In the genomic region with DNA sequence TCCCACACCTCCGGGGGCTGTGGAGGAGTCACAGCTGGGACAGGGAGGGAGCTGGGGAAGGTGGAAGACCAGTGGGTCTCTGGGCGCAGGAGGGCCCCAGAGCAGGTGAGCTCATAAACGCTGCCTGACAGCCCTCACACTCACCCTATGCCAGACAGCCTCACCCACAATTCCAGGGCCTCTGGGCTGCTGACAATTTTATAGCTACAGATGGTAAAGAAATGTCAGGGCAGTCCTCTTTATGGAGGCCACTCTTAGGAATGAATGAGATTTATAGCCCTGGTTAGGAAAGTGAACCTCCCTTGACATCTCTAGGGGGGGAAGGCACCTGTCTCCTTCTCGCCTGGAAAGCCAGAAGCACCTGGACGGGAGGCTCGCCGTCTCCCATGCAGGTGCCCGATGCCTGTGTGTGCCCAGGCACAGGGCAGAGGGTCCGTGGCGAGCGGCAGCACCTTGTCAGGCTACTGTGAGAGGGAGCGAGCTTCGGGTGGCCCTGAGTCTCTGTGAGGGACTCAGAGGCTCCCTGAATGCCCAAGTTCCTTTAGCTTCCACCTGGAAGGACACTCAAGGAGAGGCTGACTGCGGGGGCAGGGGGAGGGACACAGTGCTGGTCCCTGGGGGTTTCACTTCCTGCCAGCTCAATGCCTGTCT, we compare ENCODE assay signal across 11 cellular contexts. TPM values are rescaled to one million over a fixed set of nuclear protein-coding genes. Genes with fewer than 3 reads are reported as not detected.
DNase-seq lines count a peak whose midpoint lies in the region; ATAC-seq and TF ChIP-seq lines count a peak whose summit lies in the region.
"Had no signal": no experiment of that assay in that cellular context is flagged by ENCODE, and none has a peak within 500 bp of the region (broad histone marks: within the 10 kb centered on the region; RNA-seq: fewer than 3 reads in every experiment).

No MANE protein-coding gene starts in this region.

- peak; percentile 26 to 47 for DNase-seq in NCI-H187 (lab: John Stamatoyannopoulos, UW)
- no peak for DNase-seq in left colon
- no peak for DNase-seq in neural progenitor cell (ENCODE audit: low spot score)
- no peak for DNase-seq in NCI-H1092 treated with DMSO at 0.1 percent for 48 hours (lab: John Stamatoyannopoulos, UW)
- no peak for DNase-seq in NCI-H526 (lab: John Stamatoyannopoulos, UW)
- DNase-seq: BE2C, DMS 273 treated with DMSO at 0.1 percent for 48 hours, IMR-90 had no signal

- no peaks in the 10 kb centered on the region for H3K9me3 ChIP-seq in BLaER1 treated with 17β-estradiol and CSF1 and Interleukin-3, amounts not matched to agents 10 nM and 100 nM (replicated peaks in 1 of 11)
- no peaks in the 10 kb centered on the region for H3K9me3 ChIP-seq in neural progenitor cell (ENCODE audit: low read depth)
- H3K9me3 ChIP-seq: A549, BE2C had no signal

- intact Hi-C loops in left colon (cut with DNase I, micrococcal nuclease) = no loop called here

- H2AFZ ChIP-seq in neural progenitor cell (replicated peaks) = no peak overlapping the region

- TF ChIP-seq CTCF in neural progenitor cell (IDR thresholded peaks at IDR 0.05) = no peak

- no peak overlapping the region for H3K9ac ChIP-seq in BLaER1 treated with 17β-estradiol and CSF1 and Interleukin-3, amounts not matched to agents 10 nM and 100 nM
- no peak overlapping the region for H3K9ac ChIP-seq in neural progenitor cell

- peaks cover 6% of the 10 kb centered on the region for H3K4me1 Mint-ChIP-seq in neural progenitor cell

- no peaks in the 10 kb centered on the region for H3K36me3 ChIP-seq in BLaER1 treated with 17β-estradiol and CSF1 and Interleukin-3, amounts not matched to agents 10 nM and 100 nM
- H3K36me3 ChIP-seq in neural progenitor cell = no peaks in the 10 kb centered on the region

- no peak overlapping the region for H3K27ac ChIP-seq in BLaER1 treated with 17β-estradiol and CSF1 and Interleukin-3, amounts not matched to agents 10 nM and 100 nM
- no peak overlapping the region for H3K27ac ChIP-seq in neural progenitor cell
- H3K27ac ChIP-seq: A549 had no signal

- H3K79me2 ChIP-seq in neural progenitor cell (ENCODE audit: low read depth) = no peaks in the 10 kb centered on the region

- peak overlapping the region in 8 of 11 experiments; percentile 40 to 64 (median 55); a peak in 16 of 22 replicates for H3K4me2 ChIP-seq in BLaER1 treated with 17β-estradiol and CSF1 and Interleukin-3, amounts not matched to agents 10 nM and 100 nM
- no peak overlapping the region for H3K4me2 ChIP-seq in neural progenitor cell
- H3K4me2 ChIP-seq: A549 had no signal

- H3K27me3 ChIP-seq in BLaER1 treated with 17β-estradiol and CSF1 and Interleukin-3, amounts not matched to agents 10 nM and 100 nM = no peaks in the 10 kb centered on the region; a peak in 1 of 22 replicates
- no peaks in the 10 kb centered on the region for H3K27me3 ChIP-seq in neural progenitor cell
- H3K27me3 ChIP-seq: BE2C had no signal

- ATAC-seq in left colon (peak; percentile 84), GM21717 (IDR thresholded peaks at IDR 0.05; ENCODE audit: unreplicated experiment) (no peak)
- ATAC-seq: A549 had no signal

- no peaks in the 10 kb centered on the region for H3K9me3 Mint-ChIP-seq in neural progenitor cell

- H4K20me1 ChIP-seq in BLaER1 treated with 17β-estradiol and CSF1 and Interleukin-3, amounts not matched to agents 10 nM and 100 nM = peaks cover 0 to 16% (median 0%) of the 10 kb centered on the region in 11 experiments; a peak in 4 of 22 replicates
- H4K20me1 ChIP-seq in neural progenitor cell (ENCODE audit: low read depth) = peaks cover 3% of the 10 kb centered on the region

- H3F3A ChIP-seq in neural progenitor cell (ENCODE audit: low read depth) = no peaks in the 10 kb centered on the region

- peaks cover 3% of the 10 kb centered on the region for H3K36me3 Mint-ChIP-seq in neural progenitor cell

- H3K4me1 ChIP-seq in BLaER1 treated with 17β-estradiol and CSF1 and Interleukin-3, amounts not matched to agents 10 nM and 100 nM = peaks cover 0 to 33% (median 22%) of the 10 kb centered on the region in 10 experiments; a peak in 16 of 20 replicates
- H3K4me1 ChIP-seq in neural progenitor cell = peaks cover 6% of the 10 kb centered on the region
- H3K4me1 ChIP-seq: A549, BE2C had no signal

- H3K27ac Mint-ChIP-seq in neural progenitor cell = peak overlapping the region; percentile 72

- no peak overlapping the region for H3K4me3 Mint-ChIP-seq in neural progenitor cell

- peaks cover 4% of the 10 kb centered on the region for H3K27me3 Mint-ChIP-seq in neural progenitor cell (ENCODE audit: insufficient read depth, low read depth)

- no peak overlapping the region for H3K4me3 ChIP-seq in BLaER1 treated with 17β-estradiol and CSF1 and Interleukin-3, amounts not matched to agents 10 nM and 100 nM
- no peak overlapping the region for H3K4me3 ChIP-seq in neural progenitor cell
- H3K4me3 ChIP-seq: A549 had no signal

RNA-seq across cellular contexts. Expression of a gene that starts 39.9 kb away (rescaled TPM):
- total RNA-seq in left colon (1 to 10 TPM; 2.3 to 4.4 TPM), neural progenitor cell (ENCODE audit: low replicate concordance) (1.3 and 5.4 TPM in 2 replicates)

Comparison
In these comparisons a context has a peak if more than half of its experiments do, and no peak if none do; other contexts are left out.
1. DNase-seq: peak in NCI-H187 (2 of 2); none in left colon (0 of 2), neural progenitor cell (single experiment), NCI-H1092 treated with DMSO at 0.1 percent for 48 hours (single experiment) and NCI-H526 (0 of 2).